8 cellular contexts compared by ENCODE assay signal in genomic region chr6:75210885-75211739, GRCh38.
DNase-seq lines count a peak whose midpoint lies in the region; ATAC-seq and TF ChIP-seq lines count a peak whose summit lies in the region.

No MANE protein-coding gene starts in this region.

- no peak for ATAC-seq in GM21619 (IDR thresholded peaks at IDR 0.05; ENCODE audit: unreplicated experiment)
- no peak for ATAC-seq in GM18519 (IDR thresholded peaks at IDR 0.05; ENCODE audit: low FRiP score, unreplicated experiment)

- DNase-seq in AG08395 (ENCODE audit: low spot score): peak; percentile 53
- peak; percentile 73 for DNase-seq in GM12865 (ENCODE audit: low read depth)
- peak; percentile 73 for DNase-seq in NCI-H2171 (lab: John Stamatoyannopoulos, UW)
- peak; percentile 42 for DNase-seq in activated CD4-positive, CD25-positive, alpha-beta regulatory T cell treated with anti-CD3 and anti-CD28 coated beads, Interleukin-2, amount 50 U/mL, for 16 hours (ENCODE audit: low read depth, low spot score)
- peak; percentile 78 for DNase-seq in fibroblast of mammary gland (ENCODE audit: low read depth)

- H3K27ac ChIP-seq in parathyroid adenoma: no peak overlapping the region

- peaks cover 10% of the 10 kb centered on the region for H3K27me3 ChIP-seq in parathyroid adenoma (ENCODE audit: control insufficient read depth, insufficient read depth, low read length)

- H3K36me3 ChIP-seq in parathyroid adenoma (ENCODE audit: control insufficient read depth, insufficient read depth, low read length): no peaks in the 10 kb centered on the region

- H3K4me2 ChIP-seq in parathyroid adenoma (ENCODE audit: low read length): no peak overlapping the region

- no peak overlapping the region for H3K9ac ChIP-seq in parathyroid adenoma

- no peaks in the 10 kb centered on the region for H3K9me3 ChIP-seq in parathyroid adenoma (ENCODE audit: control insufficient read depth, low read length)

- H2AFZ ChIP-seq in parathyroid adenoma: no peak overlapping the region

- peak; percentile 64 for TF ChIP-seq CTCF in GM12865 (IDR thresholded peaks at IDR 0.05; ENCODE audit: insufficient read depth, low read depth, low read length, missing control alignments)
- peak; percentile 79 for TF ChIP-seq CTCF in fibroblast of mammary gland (conservative IDR thresholded peaks at IDR 0.05; ENCODE audit: control insufficient read depth, insufficient read depth, low read depth, low read length)
- peak; percentile 77 for TF ChIP-seq CTCF in parathyroid adenoma (IDR thresholded peaks at IDR 0.05)

- no peaks in the 10 kb centered on the region for H3K79me2 ChIP-seq in parathyroid adenoma

- H3K4me1 ChIP-seq in parathyroid adenoma: peaks cover 3% of the 10 kb centered on the region

- H3K4me3 ChIP-seq in GM12865 (ENCODE audit: low read depth, low read length) (no peak overlapping the region), fibroblast of mammary gland (ENCODE audit: control insufficient read depth, low read depth, low read length) (no peak overlapping the region), parathyroid adenoma (ENCODE audit: low read depth, low read length) (no peak overlapping the region)
